In the genomic region with DNA sequence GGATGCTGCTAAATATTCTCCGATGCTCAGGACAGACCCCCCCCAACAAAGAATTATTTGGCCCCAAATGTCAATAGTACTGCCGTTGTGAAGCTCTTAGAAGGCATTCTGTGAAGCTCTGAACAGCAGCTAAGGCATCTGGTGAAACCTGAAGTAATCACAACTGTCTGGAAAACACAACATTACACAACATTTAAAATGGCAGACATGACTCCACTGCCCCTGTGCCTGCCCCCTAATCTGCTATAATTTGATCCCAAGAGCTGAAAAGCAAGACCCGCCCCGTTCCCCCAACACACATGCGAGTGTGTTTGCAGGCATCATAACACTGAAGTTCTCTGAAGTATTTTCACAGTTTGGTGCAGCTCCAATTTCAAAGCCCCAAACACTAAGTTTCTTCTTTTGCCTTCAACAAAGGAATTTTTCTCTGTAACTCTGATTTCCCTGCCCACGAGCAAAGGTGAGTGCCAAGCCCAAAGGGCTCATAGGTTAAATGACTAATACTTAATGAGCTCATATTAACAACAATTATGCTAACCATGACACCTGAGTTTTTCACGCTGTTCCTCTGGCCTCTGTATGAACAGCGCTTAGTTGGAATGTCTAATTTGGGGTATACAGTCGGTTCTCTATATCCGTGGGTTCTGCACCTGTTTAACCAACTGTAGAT, we compare ENCODE assay signal across 19 cellular contexts.
DNase-seq lines count a peak whose midpoint lies in the region; ATAC-seq lines count a peak whose summit lies in the region.
"Had no signal": no experiment of that assay in that cellular context is flagged by ENCODE, and none has a peak within 500 bp of the region (broad histone marks: within the 10 kb centered on the region; RNA-seq: fewer than 3 reads in every experiment).

No MANE protein-coding gene starts in this region.

- peaks cover 16% of the 10 kb centered on the region for H3K4me1 Mint-ChIP-seq in stimulated activated naive CD8-positive, alpha-beta T cell treated with anti-CD3 and anti-CD28 coated beads, Interleukin-15, Interleukin-2, amounts not matched to agents 100 ng/mL and 50 ng/mL, for 24 hours (ENCODE audit: low read depth)
- peaks cover 30 to 31% of the 10 kb centered on the region in 2 donors for H3K4me1 Mint-ChIP-seq in natural killer cell treated with Interleukin-12 subunit alpha and Interleukin-12 subunit beta and Interleukin-15 and Interleukin-18, amount 100 ng/mL, for 72 hours (ENCODE audit: low read depth in 2 of 2)

- H3K27me3 Mint-ChIP-seq in stimulated activated naive CD8-positive, alpha-beta T cell treated with anti-CD3 and anti-CD28 coated beads, Interleukin-15, Interleukin-2, amounts not matched to agents 100 ng/mL and 50 ng/mL, for 24 hours, result no peaks in the 10 kb centered on the region
- no peaks in the 10 kb centered on the region for H3K27me3 Mint-ChIP-seq in natural killer cell treated with Interleukin-12 subunit alpha and Interleukin-12 subunit beta and Interleukin-15 and Interleukin-18, amount 100 ng/mL, for 72 hours
- H3K27me3 Mint-ChIP-seq: CD4-positive, CD25-positive, alpha-beta regulatory T cell; dendritic cell treated with granulocyte-macrophage colony-stimulating factor and Interleukin-4, amounts not matched to agents 40 ng/mL and 50 ng/mL, for 4 days had no signal

- H3K9me3 Mint-ChIP-seq in stimulated activated naive CD8-positive, alpha-beta T cell treated with anti-CD3 and anti-CD28 coated beads, Interleukin-15, Interleukin-2, amounts not matched to agents 100 ng/mL and 50 ng/mL, for 24 hours, result no peaks in the 10 kb centered on the region
- no peaks in the 10 kb centered on the region for H3K9me3 Mint-ChIP-seq in natural killer cell treated with Interleukin-12 subunit alpha and Interleukin-12 subunit beta and Interleukin-15 and Interleukin-18, amount 100 ng/mL, for 72 hours
- H3K9me3 Mint-ChIP-seq: dendritic cell treated with granulocyte-macrophage colony-stimulating factor and Interleukin-4, amounts not matched to agents 40 ng/mL and 50 ng/mL, for 4 days had no signal

- H3K36me3 ChIP-seq in duodenal mucosa (ENCODE audit: control insufficient read depth in 1 of 2, insufficient read depth in 2 of 2, low read length in 2 of 2), result peaks cover 5 to 31% of the 10 kb centered on the region in 2 donors

- peak overlapping the region; percentile 12 to 26 for H3K4me3 ChIP-seq in duodenal mucosa (ENCODE audit: low read depth in 1 of 2, low read length in 2 of 2)
- H3K4me3 ChIP-seq: lower lobe of right lung, tibial artery had no signal

- no peaks in the 10 kb centered on the region for H3K27me3 ChIP-seq in duodenal mucosa (ENCODE audit: control insufficient read depth in 1 of 2, insufficient read depth in 2 of 2, low read length in 2 of 2)
- H3K27me3 ChIP-seq: tibial artery had no signal

- H3K4me3 Mint-ChIP-seq in stimulated activated naive CD8-positive, alpha-beta T cell treated with anti-CD3 and anti-CD28 coated beads, Interleukin-15, Interleukin-2, amounts not matched to agents 100 ng/mL and 50 ng/mL, for 24 hours, result no peak overlapping the region
- H3K4me3 Mint-ChIP-seq in natural killer cell treated with Interleukin-12 subunit alpha and Interleukin-12 subunit beta and Interleukin-15 and Interleukin-18, amount 100 ng/mL, for 72 hours, result no peak overlapping the region
- H3K4me3 Mint-ChIP-seq: CD4-positive, CD25-positive, alpha-beta regulatory T cell; dendritic cell treated with granulocyte-macrophage colony-stimulating factor and Interleukin-4, amounts not matched to agents 40 ng/mL and 50 ng/mL, for 4 days had no signal

- H3K27ac ChIP-seq in duodenal mucosa (ENCODE audit: low read depth, low read length), result no peak overlapping the region
- H3K27ac ChIP-seq: lower lobe of right lung, tibial artery had no signal

- H3K36me3 Mint-ChIP-seq in stimulated activated naive CD8-positive, alpha-beta T cell treated with anti-CD3 and anti-CD28 coated beads, Interleukin-15, Interleukin-2, amounts not matched to agents 100 ng/mL and 50 ng/mL, for 24 hours (ENCODE audit: low read depth), result peaks cover 58% of the 10 kb centered on the region
- peaks cover 18% of the 10 kb centered on the region for H3K36me3 Mint-ChIP-seq in natural killer cell treated with Interleukin-12 subunit alpha and Interleukin-12 subunit beta and Interleukin-15 and Interleukin-18, amount 100 ng/mL, for 72 hours

- H3K9ac ChIP-seq in duodenal mucosa (ENCODE audit: low read depth in 1 of 2, low read length in 2 of 2), result no peak overlapping the region

- ATAC-seq in stimulated activated naive CD8-positive, alpha-beta T cell treated with anti-CD3 and anti-CD28 coated beads, Interleukin-15, Interleukin-2, amounts not matched to agents 100 U/mL and 50 U/mL, for 24 hours, result no peak
- ATAC-seq in natural killer cell treated with Interleukin-12 subunit alpha and Interleukin-12 subunit beta and Interleukin-15 and Interleukin-18, amount 100 ng/mL, for 72 hours, result no peak
- ATAC-seq in GM19397 (IDR thresholded peaks at IDR 0.05; ENCODE audit: unreplicated experiment), result no peak
- ATAC-seq: esophagus mucosa, HepG2, lower lobe of right lung had no signal

- DNase-seq in stimulated activated naive CD8-positive, alpha-beta T cell treated with anti-CD3 and anti-CD28 coated beads, Interleukin-15, Interleukin-2, amounts not matched to agents 100 U/mL and 50 U/mL, for 24 hours, result no peak
- DNase-seq in natural killer cell treated with Interleukin-12 subunit alpha and Interleukin-12 subunit beta and Interleukin-15 and Interleukin-18, amount 100 ng/mL, for 72 hours (ENCODE audit: low spot score), result no peak
- DNase-seq in DMS153 (lab: John Stamatoyannopoulos, UW) (no peak), NCI-H1417 treated with DMSO at 0.1 percent for 48 hours (lab: John Stamatoyannopoulos, UW) (no peak), NCI-H2029 (lab: John Stamatoyannopoulos, UW) (no peak)
- DNase-seq: ACHN; activated gamma-delta T cell treated with Interleukin-2 at 50 U/mL for 16 hours; CD4-positive, CD25-positive, alpha-beta regulatory T cell; GOT3; lower lobe of right lung; NCI-H1694 treated with DMSO at 0.1 percent for 48 hours; NCI-H226; tibial artery had no signal

- H3K27ac Mint-ChIP-seq in stimulated activated naive CD8-positive, alpha-beta T cell treated with anti-CD3 and anti-CD28 coated beads, Interleukin-15, Interleukin-2, amounts not matched to agents 100 ng/mL and 50 ng/mL, for 24 hours, result peak overlapping the region; percentile 22
- H3K27ac Mint-ChIP-seq in natural killer cell treated with Interleukin-12 subunit alpha and Interleukin-12 subunit beta and Interleukin-15 and Interleukin-18, amount 100 ng/mL, for 72 hours, result peak overlapping the region; percentile 57 to 69
- H3K27ac Mint-ChIP-seq: dendritic cell treated with granulocyte-macrophage colony-stimulating factor and Interleukin-4, amounts not matched to agents 40 ng/mL and 50 ng/mL, for 4 days had no signal

- H3K9me3 ChIP-seq in duodenal mucosa (ENCODE audit: control insufficient read depth in 1 of 2, low read length in 2 of 2), result no peaks in the 10 kb centered on the region
- H3K9me3 ChIP-seq: lower lobe of right lung, tibial artery had no signal

- H3K4me1 ChIP-seq in duodenal mucosa (ENCODE audit: control insufficient read depth in 1 of 2, insufficient read depth in 2 of 2, low read length in 2 of 2), result peaks cover 47 to 72% of the 10 kb centered on the region in 2 donors
